Comparison of ENCODE assay signal across 34 cellular contexts in genomic region chr9:112430006-112430522, GRCh38.
"Had no signal": no experiment of that assay in that cellular context is flagged by ENCODE, and none has a peak within 500 bp of the region (broad histone marks: within the 10 kb centered on the region; RNA-seq: fewer than 3 reads in every experiment).

No MANE protein-coding gene starts in this region.

- H3K36me3 ChIP-seq: brain microvascular endothelial cell, gastrocnemius medialis, WERI-Rb-1 had no signal

- H3K27me3 ChIP-seq: brain microvascular endothelial cell, esophagus muscularis mucosa, foreskin keratinocyte, gastrocnemius medialis, heart left ventricle had no signal

- H3K27ac Mint-ChIP-seq: activated CD4-positive, alpha-beta memory T cell treated with anti-CD3 and anti-CD28 coated beads for 36 hours; activated CD4-positive, alpha-beta T cell treated with anti-CD3 and anti-CD28 coated beads for 36 hours; activated CD4-positive, alpha-beta T cell treated with anti-CD3 and anti-CD28 coated beads, Interleukin-2, amount 10 ng/mL, durations not matched to agents 24 days and 14 days; activated CD8-positive, alpha-beta memory T cell treated with anti-CD3 and anti-CD28 coated beads, Interleukin-2, amount 10 ng/mL, durations not matched to agents 7 days and 5 days; activated CD8-positive, alpha-beta T cell treated with anti-CD3 and anti-CD28 coated beads, Interleukin-2, amount 10 ng/mL, durations not matched to agents 7 days and 5 days; activated naive CD8-positive, alpha-beta T cell; activated T-helper 17 cell treated with anti-CD3 and anti-CD28 coated beads, Interleukin-2, amount 50 U/mL, for 72 hours; effector memory CD8-positive, alpha-beta T cell; T-helper 17 cell; T-helper 2 cell treated with Interferon-gamma antibody and Interleukin-4, amounts not matched to agents 5 μg/mL and 100 μg/mL, for 36 hours had no signal

- DNase-seq: activated CD4-positive, alpha-beta memory T cell treated with anti-CD3 and anti-CD28 coated beads for 36 hours; activated CD4-positive, alpha-beta T cell treated with anti-CD3 and anti-CD28 coated beads for 36 hours; activated CD4-positive, alpha-beta T cell treated with anti-CD3 and anti-CD28 coated beads, Interleukin-2, amount 10 ng/mL, durations not matched to agents 24 days and 14 days; activated CD4-positive, CD25-positive, alpha-beta regulatory T cell; activated CD4-positive, CD25-positive, alpha-beta regulatory T cell treated with anti-CD3 and anti-CD28 coated beads, Interleukin-2, amount 50 U/mL, for 72 hours; activated CD8-positive, alpha-beta memory T cell treated with anti-CD3 and anti-CD28 coated beads, Interleukin-2, amount 10 ng/mL, durations not matched to agents 7 days and 5 days; activated CD8-positive, alpha-beta memory T cell treated with anti-CD3 and anti-CD28 coated beads, Interleukin-2, amount 50 U/mL, for 4 hours; activated CD8-positive, alpha-beta T cell treated with anti-CD3 and anti-CD28 coated beads, Interleukin-2, amount 10 ng/mL, durations not matched to agents 7 days and 5 days; activated effector memory CD4-positive, alpha-beta T cell treated with Interleukin-2 at 50 U/mL for 16 hours; activated gamma-delta T cell treated with Interleukin-2 at 50 U/mL for 16 hours; activated naive CD4-positive, alpha-beta T cell treated with anti-CD3 and anti-CD28 coated beads, Interleukin-2, amount 50 U/mL, for 16 hours; activated naive CD4-positive, alpha-beta T cell treated with Interleukin-2 at 50 U/mL for 16 hours; activated T-cell treated with anti-CD3 and anti-CD28 coated beads, Interleukin-2, amount 50 U/mL, for 1 hour; amniotic stem cell; anterior cingulate cortex; brain microvascular endothelial cell; cortex of kidney; dermis blood vessel endothelial cell; effector CD4-positive, alpha-beta T cell; effector memory CD8-positive, alpha-beta T cell; erythroblast; foreskin keratinocyte; gastrocnemius medialis; glutamatergic neuron; heart left ventricle; T-helper 1 cell; T-helper 17 cell; T1000; WERI-Rb-1 had no signal

- H3K4me3 Mint-ChIP-seq: activated CD4-positive, alpha-beta memory T cell treated with anti-CD3 and anti-CD28 coated beads for 36 hours; activated CD4-positive, alpha-beta T cell treated with anti-CD3 and anti-CD28 coated beads for 36 hours; activated CD4-positive, alpha-beta T cell treated with anti-CD3 and anti-CD28 coated beads, Interleukin-2, amount 10 ng/mL, durations not matched to agents 24 days and 14 days; activated CD8-positive, alpha-beta memory T cell treated with anti-CD3 and anti-CD28 coated beads, Interleukin-2, amount 10 ng/mL, durations not matched to agents 7 days and 5 days; activated CD8-positive, alpha-beta T cell treated with anti-CD3 and anti-CD28 coated beads, Interleukin-2, amount 10 ng/mL, durations not matched to agents 7 days and 5 days; activated naive CD8-positive, alpha-beta T cell; activated T-helper 17 cell treated with anti-CD3 and anti-CD28 coated beads, Interleukin-2, amount 50 U/mL, for 72 hours; central memory CD8-positive, alpha-beta T cell; effector memory CD8-positive, alpha-beta T cell; T-helper 17 cell; T-helper 2 cell treated with Interferon-gamma antibody and Interleukin-4, amounts not matched to agents 5 μg/mL and 100 μg/mL, for 36 hours had no signal

- H3K27me3 Mint-ChIP-seq: activated CD4-positive, alpha-beta memory T cell treated with anti-CD3 and anti-CD28 coated beads for 36 hours; activated CD4-positive, alpha-beta T cell treated with anti-CD3 and anti-CD28 coated beads for 36 hours; activated CD4-positive, alpha-beta T cell treated with anti-CD3 and anti-CD28 coated beads, Interleukin-2, amount 10 ng/mL, durations not matched to agents 24 days and 14 days; activated CD8-positive, alpha-beta memory T cell treated with anti-CD3 and anti-CD28 coated beads, Interleukin-2, amount 10 ng/mL, durations not matched to agents 7 days and 5 days; activated naive CD8-positive, alpha-beta T cell; activated T-helper 17 cell treated with anti-CD3 and anti-CD28 coated beads, Interleukin-2, amount 50 U/mL, for 72 hours; central memory CD8-positive, alpha-beta T cell; effector memory CD8-positive, alpha-beta T cell; T-helper 17 cell had no signal

- H3K4me1 ChIP-seq: esophagus muscularis mucosa, foreskin keratinocyte, gastrocnemius medialis, heart left ventricle had no signal

- H3K9me3 ChIP-seq: esophagus muscularis mucosa, gastrocnemius medialis, heart left ventricle had no signal

- H3K9me3 Mint-ChIP-seq: activated CD4-positive, alpha-beta memory T cell treated with anti-CD3 and anti-CD28 coated beads for 36 hours; activated CD4-positive, alpha-beta T cell treated with anti-CD3 and anti-CD28 coated beads, Interleukin-2, amount 10 ng/mL, durations not matched to agents 24 days and 14 days; activated T-helper 17 cell treated with anti-CD3 and anti-CD28 coated beads, Interleukin-2, amount 50 U/mL, for 72 hours; central memory CD8-positive, alpha-beta T cell; effector memory CD8-positive, alpha-beta T cell; T-helper 2 cell treated with Interferon-gamma antibody and Interleukin-4, amounts not matched to agents 5 μg/mL and 100 μg/mL, for 36 hours had no signal

- H3K27ac ChIP-seq: brain microvascular endothelial cell, esophagus muscularis mucosa, foreskin keratinocyte, gastrocnemius medialis, heart left ventricle, WERI-Rb-1 had no signal

- H3K4me1 Mint-ChIP-seq: activated CD4-positive, alpha-beta T cell treated with anti-CD3 and anti-CD28 coated beads for 36 hours; activated CD4-positive, alpha-beta T cell treated with anti-CD3 and anti-CD28 coated beads, Interleukin-2, amount 10 ng/mL, durations not matched to agents 24 days and 14 days; activated CD8-positive, alpha-beta memory T cell treated with anti-CD3 and anti-CD28 coated beads, Interleukin-2, amount 10 ng/mL, durations not matched to agents 7 days and 5 days; activated T-helper 17 cell treated with anti-CD3 and anti-CD28 coated beads, Interleukin-2, amount 50 U/mL, for 72 hours; central memory CD8-positive, alpha-beta T cell; T-helper 17 cell had no signal

- ATAC-seq: activated CD4-positive, alpha-beta T cell treated with anti-CD3 and anti-CD28 coated beads for 36 hours; activated CD8-positive, alpha-beta memory T cell treated with anti-CD3 and anti-CD28 coated beads, Interleukin-2, amount 10 ng/mL, durations not matched to agents 7 days and 5 days; activated CD8-positive, alpha-beta T cell treated with anti-CD3 and anti-CD28 coated beads, Interleukin-2, amount 10 ng/mL, durations not matched to agents 7 days and 5 days; activated T-helper 17 cell treated with anti-CD3 and anti-CD28 coated beads, Interleukin-2, amount 50 U/mL, for 72 hours; effector memory CD8-positive, alpha-beta T cell; foreskin keratinocyte; gastrocnemius medialis; heart left ventricle; T-helper 17 cell had no signal

- H3K4me3 ChIP-seq: esophagus muscularis mucosa, gastrocnemius medialis, heart left ventricle had no signal
